In genomic region chr9:113934826-113935676, GRCh38 we compare ENCODE assay signal across 15 cellular contexts.
"Had no signal": no experiment of that assay in that cellular context is flagged by ENCODE, and none has a peak within 500 bp of the region (broad histone marks: within the 10 kb centered on the region; RNA-seq: fewer than 3 reads in every experiment).

No MANE protein-coding gene starts in this region.

- H3K4me3 ChIP-seq: heart right ventricle, psoas muscle, uterus had no signal

- ATAC-seq: activated T-cell treated with anti-CD3 and anti-CD28 coated beads, Interleukin-2, amount 50 U/mL, for 72 hours; psoas muscle; T-cell had no signal

- FAIRE-seq: frontal cortex, islet of Langerhans had no signal

- H3K4me1 ChIP-seq: uterus had no signal

- DNase-seq: activated CD4-positive, alpha-beta T cell treated with anti-CD3 and anti-CD28 coated beads for 48 hours; activated naive CD8-positive, alpha-beta T cell treated with anti-CD3 and anti-CD28 coated beads, Interleukin-2, amount 10 ng/mL, durations not matched to agents 7 days and 5 days; activated T-cell treated with anti-CD3 and anti-CD28 coated beads, Interleukin-2, amount 50 U/mL, for 72 hours; anterior cingulate cortex; effector CD4-positive, alpha-beta T cell; heart right ventricle; psoas muscle; stimulated activated CD4-positive, alpha-beta T cell treated with anti-CD3 and anti-CD28 coated beads, Interleukin-4, amount 100 ng/mL, for 24 hours; T-cell; T1000; uterus had no signal

- H3K27me3 ChIP-seq: heart right ventricle, neutrophil, uterus had no signal

- H3K36me3 ChIP-seq: heart right ventricle, neutrophil, uterus had no signal

- H3K27ac ChIP-seq: heart right ventricle, neutrophil, psoas muscle, uterus, VCaP had no signal

- H3K9me3 ChIP-seq: neutrophil, psoas muscle, uterus had no signal
